ENCODE assay signal across 8 cellular contexts in the genomic region with DNA sequence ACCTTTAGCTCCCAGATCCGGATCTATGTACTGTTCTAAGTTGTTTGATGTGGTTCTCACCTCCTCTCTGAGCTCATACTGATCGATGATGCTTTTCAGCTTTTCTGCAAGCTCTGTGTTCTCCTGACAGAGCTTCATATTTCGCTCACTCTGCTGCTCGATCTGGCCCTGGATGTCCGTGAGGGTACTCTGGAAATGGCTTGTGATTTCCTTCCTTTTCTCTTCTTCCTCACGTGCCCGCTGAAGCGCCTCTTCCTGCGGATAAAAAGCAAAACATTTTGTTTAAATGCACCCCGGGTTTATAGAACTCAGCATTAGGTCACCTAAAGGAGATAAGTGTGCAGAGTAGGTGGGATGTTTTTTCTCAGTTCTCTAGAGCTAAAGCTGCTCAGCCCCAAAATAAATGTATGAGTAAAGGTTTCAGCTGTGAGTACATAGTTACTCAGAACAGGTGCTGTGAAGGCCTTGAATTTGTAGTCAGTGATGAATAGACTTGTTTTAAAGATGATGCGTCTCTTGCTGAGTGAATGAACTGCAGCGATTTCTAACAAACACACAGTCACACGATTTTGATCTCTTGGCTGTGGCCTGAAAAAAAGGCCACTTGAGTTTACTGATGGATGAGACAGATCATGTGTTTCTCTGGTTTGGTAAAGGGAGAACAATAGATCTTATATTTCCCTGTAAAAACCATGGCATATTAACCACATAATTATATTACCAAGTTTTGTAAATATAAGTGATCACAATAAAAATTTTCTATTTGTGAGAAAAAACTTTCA. TPM values are rescaled to one million over a fixed set of nuclear protein-coding genes. Genes with fewer than 3 reads are reported as not detected.
DNase-seq lines count a peak whose midpoint lies in the region; ATAC-seq, FAIRE-seq and TF ChIP-seq lines count a peak whose summit lies in the region.

No MANE protein-coding gene starts in this region.

- TF ChIP-seq EP300 in HepG2 (IDR thresholded peaks at IDR 0.05; ENCODE audit: low read depth in 2 of 2, low read length in 2 of 2) (no peak), HepG2 (CRISPR knock-in tag; IDR thresholded peaks at IDR 0.05; ENCODE audit: borderline replicate concordance) (no peak)

- H3K9me3 ChIP-seq in mucosa of descending colon = no peaks in the 10 kb centered on the region
- no peaks in the 10 kb centered on the region for H3K9me3 ChIP-seq in upper lobe of right lung
- H3K9me3 ChIP-seq in HepG2 (ENCODE audit: low read length) = no peaks in the 10 kb centered on the region

- BruUV-seq in HepG2 (replicated peaks; lab: Mats Ljungman, UMichigan) = no TSS peak

- intact Hi-C loops in mucosa of descending colon (cut with DNase I, micrococcal nuclease) = no loop called here
- intact Hi-C loops in upper lobe of right lung (cut with DNase I) = no loop called here
- intact Hi-C loops in CD14-positive monocyte (cut with micrococcal nuclease) = no loop called here
- intact Hi-C loops in HepG2 (cut with micrococcal nuclease; ENCODE audit: unreplicated experiment) = no loop called here

- no peak overlapping the region for H3K4me3 Mint-ChIP-seq in CD14-positive monocyte

- DNase-seq in activated CD4-positive, CD25-positive, alpha-beta regulatory T cell (lab: John Stamatoyannopoulos, UW) = no peak
- DNase-seq in T-helper 2 cell (peak in 3 of 5 experiments; percentile 3 to 72 (median 48)), mucosa of descending colon (no peak), upper lobe of right lung (no peak), CD14-positive monocyte (ENCODE audit: low spot score) (no peak), HepG2 (ENCODE audit: low spot score) (no peak)

- no peak for TF ChIP-seq POLR2A in HepG2 (IDR thresholded peaks at IDR 0.05; ENCODE audit: insufficient read depth in 1 of 2, low read depth in 2 of 2, low read length in 2 of 2)

- POLR2A ChIA-PET in HepG2 (lab: Yijun Ruan, JAX) = no interaction called here

- H3K36me3 ChIP-seq in mucosa of descending colon (ENCODE audit: low read depth) (no peaks in the 10 kb centered on the region), upper lobe of right lung (no peaks in the 10 kb centered on the region), HepG2 (replicated peaks in 1 of 2; ENCODE audit: control insufficient read depth in 1 of 2, insufficient read depth in 2 of 2, low read length in 2 of 2) (no peaks in the 10 kb centered on the region)

- no peaks in the 10 kb centered on the region for H4K20me1 ChIP-seq in HepG2 (ENCODE audit: insufficient read depth, low read length)

- no peak overlapping the region for H3K27ac Mint-ChIP-seq in CD14-positive monocyte

- FAIRE-seq in HepG2 (lab: Jason Lieb, UNC) = no peak

- H3K27me3 Mint-ChIP-seq in CD14-positive monocyte (ENCODE audit: low read depth in 3 of 3) = peaks cover 0 to 1% (median 1%) of the 10 kb centered on the region in 3 donors

- in situ Hi-C loops in HepG2 (cut with HindIII; ENCODE audit: extremely low pct_ligation_motif_present, low pct_unique_long_range_greater_than_20kb) = no loop called here

- H3K27me3 ChIP-seq in upper lobe of right lung (no peaks in the 10 kb centered on the region), HepG2 (ENCODE audit: control insufficient read depth in 1 of 2, insufficient read depth in 2 of 2, low read length in 2 of 2) (0 out of 5 replicates have a peak, but pooled peaks cover 0 to 3% of the 10 kb centered on the region in 2 experiments)

- no peak overlapping the region for H3K4me3 ChIP-seq in mucosa of descending colon
- H3K4me3 ChIP-seq in upper lobe of right lung = no peak overlapping the region
- H3K4me3 ChIP-seq in HepG2 (replicated peaks in 1 of 3; ENCODE audit: insufficient read depth in 1 of 3, low read depth in 2 of 3, low read length in 3 of 3) = no peak overlapping the region

- H2AFZ ChIP-seq in HepG2 (ENCODE audit: low read length) = no peak overlapping the region

- no peaks in the 10 kb centered on the region for H3K79me2 ChIP-seq in HepG2 (ENCODE audit: insufficient read depth, low read length)

- no peaks in the 10 kb centered on the region for H3K4me1 ChIP-seq in mucosa of descending colon (ENCODE audit: low read depth)
- H3K4me1 ChIP-seq in upper lobe of right lung = no peaks in the 10 kb centered on the region
- H3K4me1 ChIP-seq in HepG2 (ENCODE audit: insufficient read depth, low read length) = no peaks in the 10 kb centered on the region

- no peak overlapping the region for H3K9ac ChIP-seq in HepG2 (ENCODE audit: insufficient read depth, low read depth, low read length)

- 17% methylated on average over 13 of the region's 13 CpGs for WGBS in HepG2 (ENCODE audit: low lambda C conversion rate)

- ATAC-seq in activated CD4-positive, CD25-positive, alpha-beta regulatory T cell treated with anti-CD3 and anti-CD28 coated beads, Interleukin-2, amount 50 U/mL, for 24 hours = peak; percentile 98
- ATAC-seq in HG03095 (IDR thresholded peaks at IDR 0.05; ENCODE audit: unreplicated experiment) (peak; percentile 96), mucosa of descending colon (peak; percentile 55), upper lobe of right lung (no peak), HepG2 (no peak)

- H3K4me2 ChIP-seq in HepG2 (ENCODE audit: low read depth, low read length) = no peak overlapping the region

- CTCF ChIA-PET in HepG2 (lab: Yijun Ruan, JAX; ENCODE audit: low intra/inter-chr PET ratio, low total read pairs) = no interaction called here

- no peaks in the 10 kb centered on the region for H3K36me3 Mint-ChIP-seq in CD14-positive monocyte

- H3K27ac ChIP-seq in upper lobe of right lung (no peak overlapping the region), HepG2 (ENCODE audit: extremely low read length, insufficient read depth, low read length) (no peak overlapping the region)

- H3K4me1 Mint-ChIP-seq in CD14-positive monocyte = no peaks in the 10 kb centered on the region

- no peak for TF ChIP-seq RAD21 in HepG2 (CRISPR knock-in tag; IDR thresholded peaks at IDR 0.05)

- H3K9me3 Mint-ChIP-seq in CD14-positive monocyte = no peaks in the 10 kb centered on the region

- TF ChIP-seq CTCF in mucosa of descending colon (IDR thresholded peaks at IDR 0.05) (no peak), upper lobe of right lung (IDR thresholded peaks at IDR 0.05) (no peak), CD14-positive monocyte (IDR thresholded peaks at IDR 0.05) (no peak), HepG2 (CRISPR knock-in tag; IDR thresholded peaks at IDR 0.05) (no peak)

TF ChIP-seq in HepG2, 621 proteins besides CTCF, POLR2A, EP300 and RAD21 (continues in another document):
- no peak for TF ChIP-seq ZNF232 (CRISPR knock-in tag; IDR thresholded peaks at IDR 0.05; ENCODE audit: borderline replicate concordance)
- TF ChIP-seq SMARCC2 (IDR thresholded peaks at IDR 0.05) = no peak
- TF ChIP-seq MEIS1 (CRISPR knock-in tag; IDR thresholded peaks at IDR 0.05; ENCODE audit: borderline replicate concordance) = no peak
- no peak for TF ChIP-seq KLF13 (CRISPR knock-in tag; IDR thresholded peaks at IDR 0.05)
- no peak for TF ChIP-seq TOPORS (CRISPR knock-in tag; IDR thresholded peaks at IDR 0.05)
- TF ChIP-seq CBX5 (CRISPR knock-in tag; IDR thresholded peaks at IDR 0.05; ENCODE audit: borderline replicate concordance) = no peak
- no peak for TF ChIP-seq ZNF143 (CRISPR knock-in tag; IDR thresholded peaks at IDR 0.05)

RNA-seq across cellular contexts. Expression of a gene that starts 29.1 kb away (rescaled TPM):
- under 1 TPM; 0.29 to 0.89 (median 0.36) TPM for total RNA-seq in mucosa of descending colon
- total RNA-seq in upper lobe of right lung = 1.3 TPM
- polyA plus RNA-seq in CD14-positive monocyte = under 1 TPM; 0.04 to 0.14 TPM
- not detected in 2 replicates for total RNA-seq in HepG2 (2016; rRNA removed; fragmentation: Illumina TruSeq; extraction: Trizol)
- not detected in 2 replicates for total RNA-seq in HepG2 (2016; cell fraction: cytosol; rRNA removed; fragmentation: Illumina TruSeq; extraction: Trizol; ENCODE audit: low read depth)
- total RNA-seq in HepG2 (2016; cell fraction: insoluble cytoplasmic fraction; rRNA removed; fragmentation: Illumina TruSeq; extraction: Trizol) = not detected in 2 replicates
- not detected in 2 replicates for total RNA-seq in HepG2 (2016; cell fraction: membrane; rRNA removed; fragmentation: Illumina TruSeq; extraction: Trizol)
- not detected in 2 replicates for total RNA-seq in HepG2 (2016; cell fraction: nucleus; rRNA removed; fragmentation: Illumina TruSeq; extraction: Trizol)
- not detected in 2 replicates for polyA plus RNA-seq in HepG2 (2011; rRNA removed)
- polyA plus RNA-seq in HepG2 (2011; cell fraction: cytosol; rRNA removed) = 0.01 TPM in 1 of 2 replicates, not detected in the other
- polyA plus RNA-seq in HepG2 (2011; cell fraction: nucleus; rRNA removed) = not detected in 2 replicates
- not detected in 2 replicates for polyA plus RNA-seq in HepG2 (2012)
- not detected in 2 replicates for polyA plus RNA-seq in HepG2 (2016; cell fraction: cytosol; fragmentation: Illumina TruSeq; extraction: Trizol; ENCODE audit: low read depth)
- polyA plus RNA-seq in HepG2 (2016; cell fraction: insoluble cytoplasmic fraction; fragmentation: Illumina TruSeq; extraction: Trizol; ENCODE audit: low read depth) = not detected in 2 replicates
- not detected in 2 replicates for polyA plus RNA-seq in HepG2 (2016; cell fraction: membrane; fragmentation: Illumina TruSeq; extraction: Trizol; ENCODE audit: low read depth)
- polyA plus RNA-seq in HepG2 (2016; cell fraction: nucleus; fragmentation: Illumina TruSeq; extraction: Trizol; ENCODE audit: insufficient read depth, low read depth) = not detected in 2 replicates
- polyA minus RNA-seq in HepG2 (2011; rRNA and poly(A)+ RNA removed; ENCODE audit: low replicate concordance) = not detected in 2 replicates
- polyA minus RNA-seq in HepG2 (2011; cell fraction: cytosol; rRNA and poly(A)+ RNA removed) = not detected in 2 replicates
- polyA minus RNA-seq in HepG2 (2011; cell fraction: nucleus; rRNA and poly(A)+ RNA removed) = not detected in 2 replicates

Comparison
In these comparisons a context has a peak if more than half of its experiments do, and no peak if none do; other contexts are left out.
1. ATAC-seq: peak in activated CD4-positive, CD25-positive, alpha-beta regulatory T cell treated with anti-CD3 and anti-CD28 coated beads, Interleukin-2, amount 50 U/mL, for 24 hours (2 of 2), HG03095 (single experiment) and mucosa of descending colon (single experiment); none in upper lobe of right lung (single experiment) and HepG2 (single experiment).
2. DNase-seq: peak in T-helper 2 cell (3 of 5); none in activated CD4-positive, CD25-positive, alpha-beta regulatory T cell (0 of 4), mucosa of descending colon (0 of 3), upper lobe of right lung (single experiment), CD14-positive monocyte (single experiment) and HepG2 (single experiment).